Comparison of ENCODE assay signal across 19 cellular contexts in genomic region chr1:18652791-18653190, GRCh38. TPM values are rescaled to one million over a fixed set of nuclear protein-coding genes. Genes with fewer than 3 reads are reported as not detected.
DNase-seq lines count a peak whose midpoint lies in the region; ATAC-seq lines count a peak whose summit lies in the region.
"Had no signal": no experiment of that assay in that cellular context is flagged by ENCODE, and none has a peak within 500 bp of the region (broad histone marks: within the 10 kb centered on the region; RNA-seq: fewer than 3 reads in every experiment).

No MANE protein-coding gene starts in this region.

- no peaks in the 10 kb centered on the region for H3K36me3 ChIP-seq in naive thymus-derived CD4-positive, alpha-beta T cell (ENCODE audit: control insufficient read depth in 2 of 3, insufficient read depth in 3 of 3, low read length in 3 of 3)
- H3K36me3 ChIP-seq: HAP-1, SJSA1 had no signal

- peaks cover 72% of the 10 kb centered on the region for H3K4me1 Mint-ChIP-seq in activated naive CD4-positive, alpha-beta T cell treated with anti-CD3 and anti-CD28 coated beads, Interleukin-2, amount 50 U/mL, for 24 hours
- H3K4me1 Mint-ChIP-seq in activated naive CD4-positive, alpha-beta T cell treated with anti-CD3 and anti-CD28 coated beads for 36 hours (ENCODE audit: low read depth): peaks cover 60% of the 10 kb centered on the region
- H3K4me1 Mint-ChIP-seq in T-cell: peaks cover 53 to 81% (median 53%) of the 10 kb centered on the region in 3 donors
- H3K4me1 Mint-ChIP-seq in naive thymus-derived CD4-positive, alpha-beta T cell: peaks cover 18 to 87% (median 74%) of the 10 kb centered on the region in 7 donors

- H3K27me3 ChIP-seq in naive thymus-derived CD4-positive, alpha-beta T cell (ENCODE audit: control insufficient read depth in 2 of 2, insufficient read depth in 2 of 2, low read length in 2 of 2): no peaks in the 10 kb centered on the region

- peaks cover 15% of the 10 kb centered on the region for H3K27me3 Mint-ChIP-seq in activated naive CD4-positive, alpha-beta T cell treated with anti-CD3 and anti-CD28 coated beads, Interleukin-2, amount 50 U/mL, for 24 hours
- H3K27me3 Mint-ChIP-seq in activated naive CD4-positive, alpha-beta T cell treated with anti-CD3 and anti-CD28 coated beads for 36 hours (ENCODE audit: low read depth): peaks cover 16% of the 10 kb centered on the region
- H3K27me3 Mint-ChIP-seq in T-cell: peaks cover 8 to 62% of the 10 kb centered on the region in 2 donors
- peaks cover 20 to 85% (median 38%) of the 10 kb centered on the region in 5 donors for H3K27me3 Mint-ChIP-seq in naive thymus-derived CD4-positive, alpha-beta T cell

- H3K9me3 Mint-ChIP-seq in activated naive CD4-positive, alpha-beta T cell treated with anti-CD3 and anti-CD28 coated beads, Interleukin-2, amount 50 U/mL, for 24 hours: no peaks in the 10 kb centered on the region
- H3K9me3 Mint-ChIP-seq in activated naive CD4-positive, alpha-beta T cell treated with anti-CD3 and anti-CD28 coated beads for 36 hours: no peaks in the 10 kb centered on the region
- no peaks in the 10 kb centered on the region for H3K9me3 Mint-ChIP-seq in T-cell
- H3K9me3 Mint-ChIP-seq in naive thymus-derived CD4-positive, alpha-beta T cell: peaks cover 0 to 2% (median 0%) of the 10 kb centered on the region in 11 donors

- H3K36me3 Mint-ChIP-seq in activated naive CD4-positive, alpha-beta T cell treated with anti-CD3 and anti-CD28 coated beads, Interleukin-2, amount 50 U/mL, for 24 hours: peaks cover 2% of the 10 kb centered on the region
- no peaks in the 10 kb centered on the region for H3K36me3 Mint-ChIP-seq in activated naive CD4-positive, alpha-beta T cell treated with anti-CD3 and anti-CD28 coated beads for 36 hours (ENCODE audit: low read depth)
- H3K36me3 Mint-ChIP-seq in T-cell: no peaks in the 10 kb centered on the region
- peaks cover 0 to 5% (median 0%) of the 10 kb centered on the region in 5 donors for H3K36me3 Mint-ChIP-seq in naive thymus-derived CD4-positive, alpha-beta T cell

- intact Hi-C loops in activated naive CD4-positive, alpha-beta T cell treated with anti-CD3 and anti-CD28 coated beads for 36 hours (cut with micrococcal nuclease): no loop called here
- intact Hi-C loops in naive thymus-derived CD4-positive, alpha-beta T cell (cut with micrococcal nuclease): loop anchor here in 1 of 2 donors (2.0 kb wide), 1 partner anchor 14 kb away; no protein-coding TSS in a partner anchor

- no peak overlapping the region for H3K27ac ChIP-seq in naive thymus-derived CD4-positive, alpha-beta T cell (ENCODE audit: low read depth, low read length)
- H3K27ac ChIP-seq: 22Rv1, SJSA1 had no signal

- H3K4me1 ChIP-seq in naive thymus-derived CD4-positive, alpha-beta T cell (ENCODE audit: control insufficient read depth in 2 of 2, insufficient read depth in 2 of 2, low read length in 2 of 2): peaks cover 0 to 56% of the 10 kb centered on the region in 2 donors
- H3K4me1 ChIP-seq: HAP-1, SJSA1 had no signal

- DNase-seq in activated naive CD4-positive, alpha-beta T cell treated with anti-CD3 and anti-CD28 coated beads for 36 hours: no peak
- DNase-seq in T-cell: no peak
- no peak for DNase-seq in naive thymus-derived CD4-positive, alpha-beta T cell
- no peak for DNase-seq in stimulated activated naive CD8-positive, alpha-beta T cell treated with anti-CD3 and anti-CD28 coated beads, Interleukin-15, Interleukin-2, amounts not matched to agents 100 U/mL and 50 U/mL, for 24 hours
- DNase-seq in NCI-H1436 (lab: John Stamatoyannopoulos, UW): no peak
- no peak for DNase-seq in NCI-H446 treated with DMSO at 0.1 percent for 48 hours (lab: John Stamatoyannopoulos, UW)
- no peak for DNase-seq in activated CD4-positive, alpha-beta T cell treated with anti-CD3 and anti-CD28 coated beads for 4 hours
- DNase-seq: AML-193, Caco-2, DMS153, GF-D8, NCI-H187, NCI-H226, NCI-H524 treated with DMSO at 0.1 percent for 48 hours had no signal

- ATAC-seq in T-cell (replicated peaks in 1 of 4): peak in 1 of 4 experiments; percentile 19
- no peak for ATAC-seq in naive thymus-derived CD4-positive, alpha-beta T cell
- no peak for ATAC-seq in stimulated activated naive CD8-positive, alpha-beta T cell treated with anti-CD3 and anti-CD28 coated beads, Interleukin-15, Interleukin-2, amounts not matched to agents 100 U/mL and 50 U/mL, for 24 hours
- ATAC-seq: Panc1 had no signal

- peak overlapping the region; percentile 42 for H3K4me3 Mint-ChIP-seq in activated naive CD4-positive, alpha-beta T cell treated with anti-CD3 and anti-CD28 coated beads, Interleukin-2, amount 50 U/mL, for 24 hours
- no peak overlapping the region for H3K4me3 Mint-ChIP-seq in activated naive CD4-positive, alpha-beta T cell treated with anti-CD3 and anti-CD28 coated beads for 36 hours
- H3K4me3 Mint-ChIP-seq in T-cell: peak overlapping the region in 2 of 3 donors; percentile 32 to 65
- H3K4me3 Mint-ChIP-seq in naive thymus-derived CD4-positive, alpha-beta T cell: peak overlapping the region in 9 of 10 donors; percentile 43 to 92 (median 77)

- POLR2A ChIA-PET in T-cell (lab: Charles Lee): no interaction called here
- POLR2A ChIA-PET in naive thymus-derived CD4-positive, alpha-beta T cell (lab: Charles Lee): interaction anchor here (0.8 to 4.2 kb wide), 4 partner anchors 8 to 13 kb away, joined by 3 to 26 read pairs (median 4); no protein-coding TSS in a partner anchor

- H3K4me3 ChIP-seq in naive thymus-derived CD4-positive, alpha-beta T cell (ENCODE audit: low read length): peak overlapping the region; percentile 4
- H3K4me3 ChIP-seq: HAP-1, SJSA1 had no signal

- CTCF ChIA-PET in activated naive CD4-positive, alpha-beta T cell treated with anti-CD3 and anti-CD28 coated beads for 36 hours (lab: Charles Lee): interaction anchor here (1.2 to 3.5 kb wide), 2 partner anchors 29 to 77 kb away, joined by 4 to 11 read pairs; no protein-coding TSS in a partner anchor
- CTCF ChIA-PET in T-cell (lab: Charles Lee): no interaction called here
- CTCF ChIA-PET in naive thymus-derived CD4-positive, alpha-beta T cell (lab: Charles Lee): interaction anchor here (0.7 to 1.3 kb wide), 2 partner anchors 12 to 166 kb away, joined by 3 to 5 read pairs; no protein-coding TSS in a partner anchor

- H3K9me3 ChIP-seq in naive thymus-derived CD4-positive, alpha-beta T cell (ENCODE audit: control insufficient read depth in 2 of 3, low read length in 3 of 3): no peaks in the 10 kb centered on the region
- H3K9me3 ChIP-seq: Caco-2, HAP-1, SJSA1 had no signal

- no peak overlapping the region for H3K27ac Mint-ChIP-seq in activated naive CD4-positive, alpha-beta T cell treated with anti-CD3 and anti-CD28 coated beads, Interleukin-2, amount 50 U/mL, for 24 hours
- no peak overlapping the region for H3K27ac Mint-ChIP-seq in activated naive CD4-positive, alpha-beta T cell treated with anti-CD3 and anti-CD28 coated beads for 36 hours
- H3K27ac Mint-ChIP-seq in T-cell: no peak overlapping the region
- peak overlapping the region in 7 of 9 donors; percentile 7 to 82 (median 41) for H3K27ac Mint-ChIP-seq in naive thymus-derived CD4-positive, alpha-beta T cell

RNA-seq across cellular contexts. Expression of gene PAX7, which starts 22.1 kb away (rescaled TPM):
- not detected for total RNA-seq in activated naive CD4-positive, alpha-beta T cell treated with anti-CD3 and anti-CD28 coated beads for 36 hours
- not detected for total RNA-seq in T-cell
- not detected for total RNA-seq in naive thymus-derived CD4-positive, alpha-beta T cell
- polyA plus RNA-seq in naive thymus-derived CD4-positive, alpha-beta T cell: not detected
- total RNA-seq: SJSA1 had no signal

Comparison
In these comparisons a context has a peak if more than half of its experiments do, and no peak if none do; other contexts are left out.
1. H3K27ac Mint-ChIP-seq: peak in naive thymus-derived CD4-positive, alpha-beta T cell (7 of 9); none in activated naive CD4-positive, alpha-beta T cell treated with anti-CD3 and anti-CD28 coated beads, Interleukin-2, amount 50 U/mL, for 24 hours (single experiment), activated naive CD4-positive, alpha-beta T cell treated with anti-CD3 and anti-CD28 coated beads for 36 hours (single experiment) and T-cell (0 of 2).
2. CTCF ChIA-PET loops: an anchor here in activated naive CD4-positive, alpha-beta T cell treated with anti-CD3 and anti-CD28 coated beads for 36 hours (1.2 to 3.5 kb wide) and naive thymus-derived CD4-positive, alpha-beta T cell (0.7 to 1.3 kb wide); none called in T-cell.